8 cellular contexts compared by ENCODE assay signal in genomic region chr15:99409097-99409473, GRCh38.
A peak's percentile ranks its signal among the peaks of the same experiment; 100 is the strongest.
DNase-seq lines count a peak whose midpoint lies in the region; TF ChIP-seq lines count a peak whose summit lies in the region.

No MANE protein-coding gene starts in this region.

- no peaks in the 10 kb centered on the region for H3K9me3 Mint-ChIP-seq in MCF 10A (ENCODE audit: unreplicated experiment)

- POLR2A ChIA-PET in AG04450 (lab: Yijun Ruan, JAX): interaction anchor here (0.7 to 1.1 kb wide), 2 partner anchors 68 to 329 kb away, joined by 3 to 5 read pairs; no protein-coding TSS in a partner anchor
- POLR2A ChIA-PET in MCF 10A (lab: Yijun Ruan, JAX): interaction anchor here (0.6 to 2.4 kb wide), 7 partner anchors 13 to 295 kb away, joined by 3 to 17 read pairs (median 3); partner anchors contain the start of gene MEF2A

- H3K27me3 ChIP-seq in AG04450 (ENCODE audit: control insufficient read depth, insufficient read depth, low read length): no peaks in the 10 kb centered on the region
- no peaks in the 10 kb centered on the region for H3K27me3 ChIP-seq in GM06990 (replicated peaks; ENCODE audit: control insufficient read depth, insufficient read depth, low read length)
- no peaks in the 10 kb centered on the region for H3K27me3 ChIP-seq in subcutaneous abdominal adipose tissue (ENCODE audit: control insufficient read depth in 5 of 5, insufficient read depth in 4 of 5, low read length in 5 of 5)

- H3K36me3 ChIP-seq in GM06990 (ENCODE audit: control insufficient read depth, insufficient read depth, low read length) (no peaks in the 10 kb centered on the region), subcutaneous abdominal adipose tissue (ENCODE audit: control insufficient read depth in 5 of 5, insufficient read depth in 5 of 5, low read length in 5 of 5) (no peaks in the 10 kb centered on the region)

- peaks cover 11 to 18% (median 17%) of the 10 kb centered on the region in 5 donors for H3K4me1 ChIP-seq in subcutaneous abdominal adipose tissue (ENCODE audit: control insufficient read depth in 5 of 5, insufficient read depth in 5 of 5, low read length in 5 of 5)

- no peaks in the 10 kb centered on the region for H3K27me3 Mint-ChIP-seq in MCF 10A (ENCODE audit: insufficient read depth, unreplicated experiment)

- no peaks in the 10 kb centered on the region for H3K36me3 Mint-ChIP-seq in MCF 10A (ENCODE audit: insufficient read depth, unreplicated experiment)

- H3K9ac ChIP-seq in subcutaneous abdominal adipose tissue (ENCODE audit: low read length in 5 of 5): peak overlapping the region in 1 of 5 donors; percentile 26

- H3K9me3 ChIP-seq in AG04450 (ENCODE audit: control insufficient read depth, insufficient read depth, low read length) (peaks cover 4% of the 10 kb centered on the region; the same call in 1 of the 2 replicates), subcutaneous abdominal adipose tissue (ENCODE audit: control insufficient read depth in 5 of 5, low read length in 5 of 5) (no peaks in the 10 kb centered on the region)

- intact Hi-C loops in MCF 10A (cut with micrococcal nuclease): loop anchor here (1.0 to 2.0 kb wide), 3 partner anchors 68 to 295 kb away; partner anchors contain the start of gene MEF2A

- H3K4me1 Mint-ChIP-seq in MCF 10A (ENCODE audit: insufficient read depth, unreplicated experiment): peaks cover 12% of the 10 kb centered on the region

- DNase-seq in AG04450 (ENCODE audit: low read depth, low spot score) (no peak), GM06990 (ENCODE audit: extremely low read depth, insufficient read length) (no peak), NCI-H1694 treated with DMSO at 0.1 percent for 48 hours (lab: John Stamatoyannopoulos, UW) (peak; percentile 67), MCF 10A (ENCODE audit: unreplicated experiment) (peak; percentile 74), kidney glomerular epithelial cell (lab: John Stamatoyannopoulos, UW) (peak; percentile 75), T-helper 9 cell (no peak)
- DNase-seq in stimulated activated CD4-positive, alpha-beta T cell treated with anti-CD3 and anti-CD28 coated beads, Interleukin-1b, Interleukin-23, amount 100 ng/mL, for 48 hours: no peak

- CTCF ChIA-PET in AG04450 (lab: Charles Lee) (interaction anchor here (0.7 to 6.1 kb wide), 18 partner anchors 10 to 347 kb away, joined by 3 to 74 read pairs (median 4); no protein-coding TSS in a partner anchor), MCF 10A (lab: Yijun Ruan, JAX) (interaction anchor here (0.7 to 6.7 kb wide), 17 partner anchors 12 to 345 kb away, joined by 3 to 68 read pairs (median 4); no protein-coding TSS in a partner anchor)

- H3K4me3 ChIP-seq in AG04450 (ENCODE audit: low read depth, low read length) (no peak overlapping the region), GM06990 (replicated peaks; ENCODE audit: low read depth, low read length) (no peak overlapping the region), subcutaneous abdominal adipose tissue (ENCODE audit: low read depth in 1 of 5, low read length in 5 of 5) (peak overlapping the region in 3 of 5 donors; percentile 4 to 17 (median 9))

- H3K27ac Mint-ChIP-seq in MCF 10A (ENCODE audit: low read depth, unreplicated experiment): no peak overlapping the region

- no peak overlapping the region for H3K4me3 Mint-ChIP-seq in MCF 10A (ENCODE audit: unreplicated experiment)

- TF ChIP-seq CTCF in AG04450 (IDR thresholded peaks at IDR 0.05; ENCODE audit: low read depth, low read length) (peak; percentile 72), GM06990 (IDR thresholded peaks at IDR 0.05; ENCODE audit: insufficient read depth, low read length, poor library complexity, severe bottlenecking) (peak; percentile 58), MCF 10A (IDR thresholded peaks at IDR 0.05; ENCODE audit: unreplicated experiment) (peak; percentile 56)

- BruUV-seq in MCF 10A (replicated peaks; lab: Mats Ljungman, UMichigan): no TSS peak

- H3K27ac ChIP-seq in AG04450 (ENCODE audit: low read depth, low read length) (no peak overlapping the region), subcutaneous abdominal adipose tissue (ENCODE audit: low read depth, low read length) (no peak overlapping the region)

Comparison
In these comparisons a context has a peak if more than half of its experiments do, and no peak if none do; other contexts are left out.
1. DNase-seq: peak in NCI-H1694 treated with DMSO at 0.1 percent for 48 hours (single experiment), MCF 10A (single experiment) and kidney glomerular epithelial cell (single experiment); none in AG04450 (single experiment), GM06990 (single experiment), T-helper 9 cell (single experiment) and stimulated activated CD4-positive, alpha-beta T cell treated with anti-CD3 and anti-CD28 coated beads, Interleukin-1b, Interleukin-23, amount 100 ng/mL, for 48 hours (single experiment).
2. H3K4me3 ChIP-seq: peak in subcutaneous abdominal adipose tissue (3 of 5); none in AG04450 (single experiment) and GM06990 (single experiment).
3. Peak in every context shown above with its lines, with median percentiles within 50 percentile points of each other: CTCF ChIP-seq.